ENCODE assay signal across 1 cellular context in genomic region chr3:15113468-15113867, GRCh38.
TF ChIP-seq lines count a peak whose summit lies in the region.

No MANE protein-coding gene starts in this region.

TF ChIP-seq in H1, 55 proteins besides CTCF, POLR2A, EP300 and RAD21:
- TF ChIP-seq YY1 (IDR thresholded peaks at IDR 0.05; ENCODE audit: low read depth, low read length), result no peak
- no peak for TF ChIP-seq EGR1 (IDR thresholded peaks at IDR 0.05; ENCODE audit: borderline replicate concordance, low read depth, low read length)
- no peak for TF ChIP-seq SP1 (IDR thresholded peaks at IDR 0.05; ENCODE audit: low read depth, low read length)
- no peak for TF ChIP-seq RFX5 (IDR thresholded peaks at IDR 0.05; ENCODE audit: borderline replicate concordance, low read depth, low read length)
- no peak for TF ChIP-seq HDAC6 (IDR thresholded peaks at IDR 0.05; ENCODE audit: low read depth, low read length)
- TF ChIP-seq CBX8 (IDR thresholded peaks at IDR 0.05; ENCODE audit: borderline replicate concordance, low read depth, low read length), result no peak
- TF ChIP-seq ATF3 (IDR thresholded peaks at IDR 0.05; ENCODE audit: insufficient read depth, low read depth, low read length), result no peak
- TF ChIP-seq POLR2AphosphoS5 (IDR thresholded peaks at IDR 0.05; ENCODE audit: low read depth, low read length), result no peak
- TF ChIP-seq TEAD4 (IDR thresholded peaks at IDR 0.05; ENCODE audit: low read depth, low read length), result no peak
